Comparison of ENCODE assay signal across 6 cellular contexts in the genomic region with DNA sequence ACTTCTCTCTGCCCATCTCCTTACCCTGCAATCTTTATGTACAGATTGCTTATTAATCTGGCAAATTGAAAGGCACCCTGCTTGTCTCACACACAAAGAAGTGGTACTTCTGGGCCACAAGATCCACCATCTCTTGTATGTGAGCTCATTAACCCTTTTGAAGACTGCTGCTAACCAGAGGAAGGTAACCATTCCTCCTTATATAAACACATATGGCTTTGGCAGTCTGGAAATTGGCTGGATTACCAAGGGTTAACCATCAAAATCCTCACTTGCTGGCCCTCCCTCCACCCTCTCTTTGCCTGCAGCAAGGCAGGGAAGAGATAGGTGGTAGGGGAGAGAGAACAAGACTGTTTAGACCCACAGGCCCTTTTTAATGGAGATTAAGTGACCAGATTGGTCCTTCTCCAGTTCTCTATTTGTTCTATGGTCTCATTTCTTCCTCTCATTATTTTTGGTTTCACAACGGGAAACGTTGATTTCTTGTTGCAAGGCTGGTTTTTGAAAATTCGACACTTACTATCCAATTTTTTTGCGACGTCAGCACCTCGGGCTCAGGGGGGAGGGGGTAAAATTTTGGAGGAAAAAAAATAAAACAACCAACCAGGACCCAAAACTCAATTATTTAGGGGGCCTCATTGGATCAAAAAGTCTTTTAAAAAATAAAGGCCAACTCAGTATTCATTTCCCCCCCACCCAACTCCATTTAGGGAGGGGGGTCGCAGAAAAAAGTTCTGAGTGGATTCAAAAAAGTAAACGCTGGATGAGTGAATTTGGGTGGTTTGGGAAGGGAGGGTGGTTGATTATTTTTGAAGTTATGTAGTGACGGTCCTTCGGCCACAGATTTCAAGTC. TPM values are rescaled to one million over a fixed set of nuclear protein-coding genes. Genes with fewer than 3 reads are reported as not detected.
A peak's percentile ranks its signal among the peaks of the same experiment; 100 is the strongest.
DNase-seq lines count a peak whose midpoint lies in the region; ATAC-seq and TF ChIP-seq lines count a peak whose summit lies in the region.

No MANE protein-coding gene starts in this region.

- peaks cover 0 to 1% of the 10 kb centered on the region in 2 donors for H3K9me3 Mint-ChIP-seq in stimulated activated naive B cell treated with anti-CD40 and anti-IgM and Interleukin-4, amounts not matched to agents 10 μg/mL and 1 μg/mL and 100 μg/mL, for 72 hours

- TF ChIP-seq CTCF in foreskin fibroblast (IDR thresholded peaks at IDR 0.05; ENCODE audit: low read depth, low read length), result no peak

- H3K27ac Mint-ChIP-seq in stimulated activated naive B cell treated with anti-CD40 and anti-IgM and Interleukin-4, amounts not matched to agents 10 μg/mL and 1 μg/mL and 100 μg/mL, for 72 hours, result peak overlapping the region; percentile 100

- peaks cover 49 to 68% of the 10 kb centered on the region in 2 donors for H3K36me3 Mint-ChIP-seq in stimulated activated naive B cell treated with anti-CD40 and anti-IgM and Interleukin-4, amounts not matched to agents 10 μg/mL and 1 μg/mL and 100 μg/mL, for 72 hours

- peak; percentile 0 for ATAC-seq in Right ventricle myocardium superior (ENCODE audit: poor library complexity)
- no peak for ATAC-seq in stimulated activated naive B cell treated with anti-CD40 and anti-IgM and Interleukin-4, amounts not matched to agents 10 μg/mL and 1 μg/mL and 100 μg/mL, for 72 hours (replicated peaks)
- no peak for ATAC-seq in HG03025 (IDR thresholded peaks at IDR 0.05; ENCODE audit: low FRiP score, unreplicated experiment)

- H3K4me3 Mint-ChIP-seq in stimulated activated naive B cell treated with anti-CD40 and anti-IgM and Interleukin-4, amounts not matched to agents 10 μg/mL and 1 μg/mL and 100 μg/mL, for 72 hours, result peak overlapping the region; percentile 93 to 96

- intact Hi-C loops in Right ventricle myocardium superior (cut with DNase I), result loop anchor here (5.0 kb wide), 1 partner anchor 101 kb away; the partner anchor contains the start of gene MDC1
- intact Hi-C loops in cardiac septum (cut with DNase I), result loop anchor here (5.0 kb wide), 3 partner anchors 59 to 926 kb away; partner anchors contain the start of genes DDX39B, GNL1, PPP1R18 and PRR3

- peak overlapping the region; percentile 79 to 99 for H3K4me3 ChIP-seq in foreskin fibroblast (ENCODE audit: low read depth in 1 of 2, low read length in 2 of 2)

- H3K4me1 Mint-ChIP-seq in stimulated activated naive B cell treated with anti-CD40 and anti-IgM and Interleukin-4, amounts not matched to agents 10 μg/mL and 1 μg/mL and 100 μg/mL, for 72 hours, result peaks cover 34 to 74% of the 10 kb centered on the region in 2 donors

- no peak for DNase-seq in Right ventricle myocardium superior
- DNase-seq in cardiac septum (ENCODE audit: low spot score), result no peak
- DNase-seq in T-helper 2 cell, result peak in 3 of 5 experiments; percentile 30 to 73 (median 48)
- DNase-seq in foreskin fibroblast, result no peak
- peak; percentile 28 for DNase-seq in stimulated activated naive B cell treated with anti-CD40 and anti-IgM and Interleukin-4, amounts not matched to agents 10 μg/mL and 1 μg/mL and 100 μg/mL, for 72 hours

- H3K27me3 Mint-ChIP-seq in stimulated activated naive B cell treated with anti-CD40 and anti-IgM and Interleukin-4, amounts not matched to agents 10 μg/mL and 1 μg/mL and 100 μg/mL, for 72 hours, result peaks cover 0 to 4% of the 10 kb centered on the region in 2 donors

RNA-seq across cellular contexts. Expression of gene PPP1R10, which starts 0.9 kb away (rescaled TPM):
- 29.6 TPM for total RNA-seq in Right ventricle myocardium superior
- 30.0 TPM for total RNA-seq in cardiac septum

RNA-seq across cellular contexts. Expression of gene MRPS18B, which starts 1.5 kb away (rescaled TPM):
- 124 TPM for total RNA-seq in Right ventricle myocardium superior
- 96.1 TPM for total RNA-seq in cardiac septum

RNA-seq across cellular contexts. Expression of gene ATAT1, which starts 10.5 kb away (rescaled TPM):
- total RNA-seq in Right ventricle myocardium superior, result 1.7 TPM
- 4.3 TPM for total RNA-seq in cardiac septum

RNA-seq across cellular contexts. Expression of gene C6orf136, which starts 30.7 kb away (rescaled TPM):
- 58.3 TPM for total RNA-seq in Right ventricle myocardium superior
- 49.1 TPM for total RNA-seq in cardiac septum

RNA-seq across cellular contexts. Expression of gene ABCF1, which starts 44.9 kb away (rescaled TPM):
- 32.5 TPM for total RNA-seq in Right ventricle myocardium superior
- total RNA-seq in cardiac septum, result 44.2 TPM

Comparison
In these comparisons a context has a peak if more than half of its experiments do, and no peak if none do; other contexts are left out.
1. DNase-seq: peak in T-helper 2 cell (3 of 5) and stimulated activated naive B cell treated with anti-CD40 and anti-IgM and Interleukin-4, amounts not matched to agents 10 μg/mL and 1 μg/mL and 100 μg/mL, for 72 hours (single experiment); none in Right ventricle myocardium superior (single experiment), cardiac septum (single experiment) and foreskin fibroblast (0 of 2).